7 cellular contexts compared by ENCODE assay signal in the genomic region with DNA sequence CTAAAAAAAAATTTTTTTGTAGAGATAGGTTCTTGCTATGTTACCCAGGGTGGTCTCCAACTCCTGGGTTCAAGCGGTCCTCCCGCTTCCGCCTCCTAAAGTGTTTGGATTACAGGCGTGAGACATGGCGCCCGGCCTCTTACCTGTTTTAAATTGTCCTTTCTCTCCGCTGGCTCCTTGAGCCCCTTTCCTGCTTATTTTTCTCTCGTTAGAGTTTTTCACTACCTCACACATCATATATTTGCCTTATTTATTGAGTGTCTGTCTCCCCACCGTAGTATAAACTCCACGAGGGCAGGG. TPM values are rescaled to one million over a fixed set of nuclear protein-coding genes. Genes with fewer than 3 reads are reported as not detected.
A peak's percentile ranks its signal among the peaks of the same experiment; 100 is the strongest.
DNase-seq lines count a peak whose midpoint lies in the region; ATAC-seq and TF ChIP-seq lines count a peak whose summit lies in the region.

No MANE protein-coding gene starts in this region.

- peak overlapping the region; percentile 80 for H3K4me3 Mint-ChIP-seq in activated CD8-positive, alpha-beta T cell treated with anti-CD3 and anti-CD28 coated beads, Interleukin-2, amount 10 ng/mL, durations not matched to agents 7 days and 5 days

- H3K4me1 ChIP-seq in iPS-15b (ENCODE audit: control insufficient read depth, insufficient read depth, low read length) (peaks cover 4% of the 10 kb centered on the region), smooth muscle cell (ENCODE audit: low read depth) (peaks cover 7% of the 10 kb centered on the region), Karpas-422 (ENCODE audit: low read length) (no peaks in the 10 kb centered on the region)

- WGBS in smooth muscle cell (ENCODE audit: low lambda C conversion rate), result 39% methylated on average over 10 of the region's 10 CpGs

- H3K9me3 Mint-ChIP-seq in activated CD8-positive, alpha-beta T cell treated with anti-CD3 and anti-CD28 coated beads, Interleukin-2, amount 10 ng/mL, durations not matched to agents 7 days and 5 days (ENCODE audit: insufficient read depth), result no peaks in the 10 kb centered on the region

- H3K9me2 ChIP-seq in Karpas-422 (replicated peaks; ENCODE audit: insufficient read depth, low read length), result no peaks in the 10 kb centered on the region

- H2AFZ ChIP-seq in smooth muscle cell (ENCODE audit: low read depth) (peak overlapping the region; percentile 76), Karpas-422 (ENCODE audit: low read length) (no peak overlapping the region)

- H3K4me1 Mint-ChIP-seq in activated CD8-positive, alpha-beta T cell treated with anti-CD3 and anti-CD28 coated beads, Interleukin-2, amount 10 ng/mL, durations not matched to agents 7 days and 5 days (ENCODE audit: low read depth), result peaks cover 17% of the 10 kb centered on the region

- CTCF ChIA-PET in activated CD8-positive, alpha-beta T cell treated with anti-CD3 and anti-CD28 coated beads, Interleukin-2, amount 10 ng/mL, durations not matched to agents 7 days and 5 days (lab: Charles Lee), result no interaction called here

- peaks cover 27% of the 10 kb centered on the region for H3K27me3 Mint-ChIP-seq in activated CD8-positive, alpha-beta T cell treated with anti-CD3 and anti-CD28 coated beads, Interleukin-2, amount 10 ng/mL, durations not matched to agents 7 days and 5 days (ENCODE audit: low read depth)

- POLR2A ChIA-PET in activated CD8-positive, alpha-beta T cell treated with anti-CD3 and anti-CD28 coated beads, Interleukin-2, amount 10 ng/mL, durations not matched to agents 7 days and 5 days (lab: Charles Lee), result no interaction called here

- peak overlapping the region; percentile 2 for H3K27ac Mint-ChIP-seq in activated CD8-positive, alpha-beta T cell treated with anti-CD3 and anti-CD28 coated beads, Interleukin-2, amount 10 ng/mL, durations not matched to agents 7 days and 5 days

- no peak for ATAC-seq in activated CD8-positive, alpha-beta T cell treated with anti-CD3 and anti-CD28 coated beads, Interleukin-2, amount 10 ng/mL, durations not matched to agents 7 days and 5 days

- H3K36me3 Mint-ChIP-seq in activated CD8-positive, alpha-beta T cell treated with anti-CD3 and anti-CD28 coated beads, Interleukin-2, amount 10 ng/mL, durations not matched to agents 7 days and 5 days (ENCODE audit: low read depth), result no peaks in the 10 kb centered on the region

- DNase-seq in HL-60 (ENCODE audit: low read depth in 1 of 2, low spot score in 1 of 2) (no peak), smooth muscle cell (lab: John Stamatoyannopoulos, UW; ENCODE audit: unreplicated experiment) (no peak), GM20000 (ENCODE audit: low spot score) (no peak), Karpas-422 (no peak), HPDE6-E6E7 (ENCODE audit: extremely low spot score) (no peak)
- no peak for DNase-seq in activated CD8-positive, alpha-beta T cell treated with anti-CD3 and anti-CD28 coated beads, Interleukin-2, amount 10 ng/mL, durations not matched to agents 7 days and 5 days

- H3K4me3 ChIP-seq in HL-60 (replicated peaks; ENCODE audit: insufficient read depth, low read length) (peak overlapping the region; percentile 49), iPS-15b (ENCODE audit: low read depth, low read length) (peak overlapping the region; percentile 69), smooth muscle cell (peak overlapping the region; percentile 44), Karpas-422 (ENCODE audit: low read length) (no peak overlapping the region)

- peak overlapping the region; percentile 81 for H3K4me2 ChIP-seq in smooth muscle cell
- no peak overlapping the region for H3K4me2 ChIP-seq in Karpas-422 (ENCODE audit: low read depth, low read length, poor library complexity, severe bottlenecking)

- H4K20me1 ChIP-seq in smooth muscle cell (ENCODE audit: low read depth) (no peaks in the 10 kb centered on the region), Karpas-422 (ENCODE audit: insufficient read depth, low read depth, low read length) (no peaks in the 10 kb centered on the region)

- H3K36me3 ChIP-seq in iPS-15b (ENCODE audit: control insufficient read depth, insufficient read depth, low read length) (no peaks in the 10 kb centered on the region), smooth muscle cell (ENCODE audit: low read depth) (no peaks in the 10 kb centered on the region), Karpas-422 (ENCODE audit: insufficient read depth, low read length) (no peaks in the 10 kb centered on the region)

- no peak for TF ChIP-seq CTCF in HL-60 (IDR thresholded peaks at IDR 0.05; ENCODE audit: insufficient read depth, low read length)
- no peak for TF ChIP-seq CTCF in smooth muscle cell (IDR thresholded peaks at IDR 0.05; ENCODE audit: borderline replicate concordance, insufficient read depth, poor library complexity, severe bottlenecking)
- no peak for TF ChIP-seq CTCF in GM20000 (IDR thresholded peaks at IDR 0.05; ENCODE audit: extremely low read depth, missing control alignments)

- H3K79me2 ChIP-seq in smooth muscle cell (ENCODE audit: low read depth), result no peaks in the 10 kb centered on the region
- H3K79me2 ChIP-seq in Karpas-422 (ENCODE audit: low read length), result no peaks in the 10 kb centered on the region

- H3K27ac ChIP-seq in HL-60 (replicated peaks) (no peak overlapping the region), smooth muscle cell (ENCODE audit: low read depth) (no peak overlapping the region), Karpas-422 (ENCODE audit: low read length) (no peak overlapping the region)

- H3K9ac ChIP-seq in iPS-15b (ENCODE audit: low read depth, low read length) (no peak overlapping the region), smooth muscle cell (ENCODE audit: low read depth) (no peak overlapping the region), Karpas-422 (ENCODE audit: low read length) (no peak overlapping the region)

- no peaks in the 10 kb centered on the region for H3K9me3 ChIP-seq in iPS-15b (ENCODE audit: control insufficient read depth, insufficient read depth, low read length)
- no peaks in the 10 kb centered on the region for H3K9me3 ChIP-seq in smooth muscle cell (replicated peaks; ENCODE audit: low read depth)
- no peaks in the 10 kb centered on the region for H3K9me3 ChIP-seq in Karpas-422 (ENCODE audit: low read length)

- H3F3A ChIP-seq in smooth muscle cell (ENCODE audit: low read depth), result peaks cover 5% of the 10 kb centered on the region

- H3K27me3 ChIP-seq in HL-60 (ENCODE audit: insufficient read depth, poor library complexity, severe bottlenecking), result peaks cover 7% of the 10 kb centered on the region
- H3K27me3 ChIP-seq in iPS-15b (ENCODE audit: control insufficient read depth, insufficient read depth, low read length), result peaks cover 2% of the 10 kb centered on the region
- peaks cover 5% of the 10 kb centered on the region for H3K27me3 ChIP-seq in smooth muscle cell (ENCODE audit: low read depth)
- no peaks in the 10 kb centered on the region for H3K27me3 ChIP-seq in Karpas-422 (ENCODE audit: low read length)

RNA-seq across cellular contexts. Expression of a gene that starts 0.8 kb away (rescaled TPM):
- total RNA-seq in activated CD8-positive, alpha-beta T cell treated with anti-CD3 and anti-CD28 coated beads, Interleukin-2, amount 10 ng/mL, durations not matched to agents 7 days and 5 days, result not detected
- not detected in 2 replicates for total RNA-seq in smooth muscle cell
- not detected in 2 replicates for polyA plus RNA-seq in smooth muscle cell
- total RNA-seq in Karpas-422 (2014; rRNA removed; shearing (Covaris generic); ENCODE audit: low replicate concordance), result not detected in 2 replicates

RNA-seq across cellular contexts. Expression of a gene that starts 20.4 kb away (rescaled TPM):
- not detected for total RNA-seq in activated CD8-positive, alpha-beta T cell treated with anti-CD3 and anti-CD28 coated beads, Interleukin-2, amount 10 ng/mL, durations not matched to agents 7 days and 5 days
- 4.8 and 7.7 TPM in 2 replicates for total RNA-seq in smooth muscle cell
- 3.0 and 10.7 TPM in 2 replicates for polyA plus RNA-seq in smooth muscle cell
- not detected in 2 replicates for total RNA-seq in Karpas-422 (2014; rRNA removed; shearing (Covaris generic); ENCODE audit: low replicate concordance)
